In the genomic region with DNA sequence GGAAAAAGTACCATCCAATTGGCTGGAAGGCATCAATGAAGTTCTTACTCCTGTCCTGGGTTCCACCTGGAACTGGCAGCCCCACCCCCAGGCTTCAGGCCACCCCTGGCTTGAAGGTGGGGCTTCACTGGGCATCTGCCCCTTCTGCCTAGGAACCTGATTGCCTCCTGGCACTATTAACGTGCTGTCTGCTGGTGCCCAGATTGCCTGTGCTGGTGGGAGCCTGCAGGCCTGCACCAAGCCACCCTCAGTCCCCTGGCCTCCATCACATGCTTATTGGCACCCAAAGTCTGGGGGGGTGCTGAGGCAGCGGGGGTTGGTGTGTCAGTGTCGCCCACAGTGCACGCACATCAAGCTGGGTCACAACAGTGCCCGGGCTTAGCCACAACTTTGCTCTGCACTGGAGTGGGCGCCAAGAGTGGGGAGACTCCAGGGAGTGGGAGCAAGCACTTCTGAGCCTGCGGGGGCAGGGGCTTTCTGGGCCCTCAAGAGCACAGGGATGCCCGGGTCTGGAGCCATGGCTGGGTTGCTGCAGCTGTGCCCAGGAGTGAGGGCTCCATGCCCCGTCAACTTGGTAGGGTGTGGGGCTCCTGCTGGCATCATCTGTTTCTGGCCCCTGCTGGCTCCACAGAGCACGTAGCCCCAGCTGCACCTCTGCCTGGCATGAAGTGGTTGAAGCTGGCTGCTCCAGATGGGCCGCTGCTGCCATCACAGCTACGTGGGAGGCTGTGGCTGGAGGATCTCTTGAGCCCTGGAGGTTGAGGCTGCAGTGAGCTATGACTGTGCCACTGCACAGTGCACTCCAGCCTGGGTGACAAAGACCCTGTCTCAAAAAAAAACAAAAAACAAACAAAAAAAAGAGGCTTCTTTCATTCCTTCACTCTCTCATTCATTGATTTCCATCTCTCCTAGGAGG, we compare ENCODE assay signal across 9 cellular contexts. TPM values are rescaled to one million over a fixed set of nuclear protein-coding genes. Genes with fewer than 3 reads are reported as not detected.
DNase-seq lines count a peak whose midpoint lies in the region; ATAC-seq and TF ChIP-seq lines count a peak whose summit lies in the region.
"Had no signal": no experiment of that assay in that cellular context is flagged by ENCODE, and none has a peak within 500 bp of the region (broad histone marks: within the 10 kb centered on the region; RNA-seq: fewer than 3 reads in every experiment).

No MANE protein-coding gene starts in this region.

- H3K79me1 ChIP-seq in H9 (ENCODE audit: insufficient read depth, low read depth, low read length, poor library complexity, severe bottlenecking): no peaks in the 10 kb centered on the region

- no peak for ATAC-seq in GM18520 (IDR thresholded peaks at IDR 0.05; ENCODE audit: unreplicated experiment)

- no peak overlapping the region for H4K91ac ChIP-seq in H9 (ENCODE audit: insufficient read length, low read depth, low read length)

- H3K23me2 ChIP-seq in H9 (ENCODE audit: insufficient read length, low read depth, low read length, poor library complexity, severe bottlenecking): peaks cover 17% of the 10 kb centered on the region

- H3K4me1 Mint-ChIP-seq in H9: peaks cover 22 to 23% of the 10 kb centered on the region in 2 experiments

- no peak overlapping the region for H3K9ac ChIP-seq in H9 (ENCODE audit: extremely low read depth, insufficient read length, low read length)
- peak overlapping the region; percentile 67 for H3K9ac ChIP-seq in SK-N-MC (ENCODE audit: insufficient read length)
- H3K9ac ChIP-seq in rectal smooth muscle tissue (ENCODE audit: low read length): no peak overlapping the region

- no peak overlapping the region for H2BK15ac ChIP-seq in H9 (ENCODE audit: low read depth, low read length)

- H3K27me3 ChIP-seq in H9 (ENCODE audit: insufficient read depth, low read length): no peaks in the 10 kb centered on the region
- no peaks in the 10 kb centered on the region for H3K27me3 ChIP-seq in rectal smooth muscle tissue (ENCODE audit: control insufficient read depth, insufficient read depth, low read length)

- H3K23ac ChIP-seq in H9 (ENCODE audit: insufficient read length, low read depth, low read length): no peak overlapping the region

- no peak overlapping the region for H2BK20ac ChIP-seq in H9 (ENCODE audit: low read depth, low read length, poor library complexity, severe bottlenecking)

- no peak overlapping the region for H2AFZ ChIP-seq in H9 (ENCODE audit: low read length)

- H3K4me1 ChIP-seq in H9 (ENCODE audit: insufficient read depth, low read length) (no peaks in the 10 kb centered on the region), rectal smooth muscle tissue (ENCODE audit: control insufficient read depth, insufficient read depth, low read length) (no peaks in the 10 kb centered on the region)

- H4K20me1 ChIP-seq in H9 (ENCODE audit: control insufficient read depth, insufficient read depth, insufficient read length): no peaks in the 10 kb centered on the region

- peak overlapping the region; percentile 81 to 84 for H3K4me3 Mint-ChIP-seq in H9
- H3K4me3 Mint-ChIP-seq: activated T-helper 1 cell treated with anti-CD3 and anti-CD28 coated beads, Interleukin-12 subunit alpha, Interleukin-12 subunit beta, Interleukin-2, Interleukin-4 antibody, amounts not matched to agents 30 ng/mL and 10 ng/mL and 1 ng/mL, durations not matched to agents 14 hours and 24 hours and 36 hours had no signal

- H3K36me3 Mint-ChIP-seq in H9 (ENCODE audit: insufficient read depth in 1 of 3, low read depth in 3 of 3): no peaks in the 10 kb centered on the region; a peak in 2 of 7 replicates

- no peak overlapping the region for H2BK12ac ChIP-seq in H9 (ENCODE audit: insufficient read length, low read depth, low read length)

- no peak overlapping the region for H2BK5ac ChIP-seq in H9 (ENCODE audit: insufficient read length, low read length)

- H3K4ac ChIP-seq in H9 (ENCODE audit: low read depth, low read length): no peak overlapping the region

- H3K14ac ChIP-seq in H9 (ENCODE audit: insufficient read depth, low read length): no peak overlapping the region

- no peaks in the 10 kb centered on the region for H3K79me2 ChIP-seq in H9 (ENCODE audit: insufficient read depth, low read length)

- H3K56ac ChIP-seq in H9 (ENCODE audit: insufficient read length, low read depth, low read length): no peak overlapping the region

- H3K27ac ChIP-seq in H9 (ENCODE audit: insufficient read length, low read depth, low read length) (peak overlapping the region; percentile 63), SK-N-MC (peak overlapping the region; percentile 96), rectal smooth muscle tissue (ENCODE audit: low read depth, low read length) (no peak overlapping the region)

- no peaks in the 10 kb centered on the region for H3K36me3 ChIP-seq in SK-N-MC (ENCODE audit: insufficient read depth, low read length)
- H3K36me3 ChIP-seq in rectal smooth muscle tissue (ENCODE audit: control insufficient read depth, insufficient read depth, low read length): no peaks in the 10 kb centered on the region

- H3K18ac ChIP-seq in H9 (ENCODE audit: insufficient read length, low read depth, low read length): no peak overlapping the region

- no peaks in the 10 kb centered on the region; a peak in 1 of 5 replicates for H3K9me3 Mint-ChIP-seq in H9
- H3K9me3 Mint-ChIP-seq: activated T-helper 1 cell treated with anti-CD3 and anti-CD28 coated beads, Interleukin-12 subunit alpha, Interleukin-12 subunit beta, Interleukin-2, Interleukin-4 antibody, amounts not matched to agents 30 ng/mL and 10 ng/mL and 1 ng/mL, durations not matched to agents 14 hours and 24 hours and 36 hours; naive thymus-derived CD8-positive, alpha-beta T cell had no signal

- no peak overlapping the region for H3T11ph ChIP-seq in H9 (ENCODE audit: low read length)

- no peaks in the 10 kb centered on the region for H3K9me3 ChIP-seq in H9 (ENCODE audit: control insufficient read depth, low read depth, low read length)
- no peaks in the 10 kb centered on the region for H3K9me3 ChIP-seq in SK-N-MC (ENCODE audit: low read depth, low read length)

- WGBS in H9 (ENCODE audit: extremely low coverage, insufficient read length, low lambda C conversion rate): no CpG with 5 or more reads among the region's 12 CpGs

- peak overlapping the region; percentile 65 to 98 (median 91); a peak in 5 of 7 replicates for H3K27ac Mint-ChIP-seq in H9

- no peak overlapping the region for H2AK5ac ChIP-seq in H9 (ENCODE audit: insufficient read length, low read length)

- no peak for DNase-seq in H9
- no peak for DNase-seq in SK-N-MC (ENCODE audit: low read depth, low spot score)
- DNase-seq in foreskin fibroblast: no peak
- DNase-seq in kidney glomerular epithelial cell (lab: John Stamatoyannopoulos, UW): no peak
- no peak for DNase-seq in activated effector memory CD4-positive, alpha-beta T cell treated with anti-CD3 and anti-CD28 coated beads, Interleukin-2, amount 50 U/mL, for 16 hours

- H2BK120ac ChIP-seq in H9 (ENCODE audit: low read depth, low read length, poor library complexity, severe bottlenecking): no peak overlapping the region

- H4K5ac ChIP-seq in H9 (ENCODE audit: insufficient read length, low read depth, low read length): no peak overlapping the region

- no peak overlapping the region for H4K8ac ChIP-seq in H9 (replicated peaks; ENCODE audit: insufficient read length, low read depth, low read length)

- peak overlapping the region; percentile 90 for H3K4me2 ChIP-seq in H9 (ENCODE audit: insufficient read depth, insufficient read length, low read length)

- H3K4me3 ChIP-seq in SK-N-MC (peak overlapping the region; percentile 71), foreskin fibroblast (ENCODE audit: low read depth in 1 of 2, low read length in 2 of 2) (peak overlapping the region; percentile 32 to 57), rectal smooth muscle tissue (ENCODE audit: low read length) (peak overlapping the region; percentile 33)

- no peaks in the 10 kb centered on the region for H3K27me3 Mint-ChIP-seq in H9 (ENCODE audit: low read depth)
- H3K27me3 Mint-ChIP-seq: naive thymus-derived CD8-positive, alpha-beta T cell had no signal

- TF ChIP-seq CTCF in H9 (conservative IDR thresholded peaks at IDR 0.05) (no peak), foreskin fibroblast (IDR thresholded peaks at IDR 0.05; ENCODE audit: low read depth, low read length) (no peak)

RNA-seq across cellular contexts. Expression of gene LSM10, which starts 4.2 kb away (rescaled TPM):
- total RNA-seq in H9 (2021): 42.2 and 47.5 TPM in 2 replicates

RNA-seq across cellular contexts. Expression of gene STK40, which starts 16.1 kb away (rescaled TPM):
- total RNA-seq in H9 (2021): 26.2 and 27.5 TPM in 2 replicates

RNA-seq across cellular contexts. Expression of gene OSCP1, which starts 48.4 kb away (rescaled TPM):
- total RNA-seq in H9 (2021): 2.8 and 3.2 TPM in 2 replicates
